ENCODE assay signal across 8 cellular contexts in genomic region chr11:131246589-131247164, GRCh38.
DNase-seq lines count a peak whose midpoint lies in the region; ATAC-seq, FAIRE-seq and TF ChIP-seq lines count a peak whose summit lies in the region.

No MANE protein-coding gene starts in this region.

- H3K27ac ChIP-seq in HUES64 (ENCODE audit: low read depth, low read length) (no peak overlapping the region), liver (ENCODE audit: low read depth in 1 of 2, low read length in 2 of 2) (no peak overlapping the region)

- TF ChIP-seq RAD21 in liver (IDR thresholded peaks at IDR 0.05), result peak in 1 of 2 donors; percentile 22

- no peaks in the 10 kb centered on the region for H3K36me3 ChIP-seq in HUES64 (ENCODE audit: insufficient read depth, low read length)
- no peaks in the 10 kb centered on the region for H3K36me3 ChIP-seq in bronchial epithelial cell (ENCODE audit: control insufficient read depth, insufficient read depth, low read length)
- no peaks in the 10 kb centered on the region for H3K36me3 ChIP-seq in liver (ENCODE audit: control insufficient read depth in 4 of 4, insufficient read depth in 3 of 4, low read depth in 1 of 4, low read length in 3 of 4)

- H3K4me1 Mint-ChIP-seq in immature natural killer cell, result no peaks in the 10 kb centered on the region

- H3K9me3 Mint-ChIP-seq in immature natural killer cell, result peaks cover 0 to 6% (median 1%) of the 10 kb centered on the region in 6 donors

- DNase-seq in D341Med (ENCODE audit: low spot score) (peak; percentile 75), bronchial epithelial cell (ENCODE audit: low read depth) (peak; percentile 33), immature natural killer cell (no peak)

- H3K4me3 ChIP-seq in HUES64 (ENCODE audit: low read length) (peak overlapping the region; percentile 30), bronchial epithelial cell (ENCODE audit: low read depth, low read length) (no peak overlapping the region), liver (ENCODE audit: low read depth in 1 of 3, low read length in 3 of 3) (no peak overlapping the region)

- H3K4me3 Mint-ChIP-seq in immature natural killer cell, result no peak overlapping the region

- H3K36me3 Mint-ChIP-seq in immature natural killer cell, result no peaks in the 10 kb centered on the region

- ATAC-seq in GM19395 (IDR thresholded peaks at IDR 0.05; ENCODE audit: unreplicated experiment) (no peak), HG02852 (IDR thresholded peaks at IDR 0.05; ENCODE audit: unreplicated experiment) (no peak), GM21786 (IDR thresholded peaks at IDR 0.05; ENCODE audit: unreplicated experiment) (no peak)

- H3K27me3 Mint-ChIP-seq in immature natural killer cell (ENCODE audit: low read depth in 3 of 3), result peaks cover 0 to 6% (median 2%) of the 10 kb centered on the region in 3 donors

- H3K4me1 ChIP-seq in HUES64 (ENCODE audit: insufficient read depth, low read length) (peaks cover 34% of the 10 kb centered on the region), liver (ENCODE audit: control insufficient read depth in 4 of 4, insufficient read depth in 4 of 4, low read length in 3 of 4) (no peaks in the 10 kb centered on the region)

- TF ChIP-seq CTCF in bronchial epithelial cell (IDR thresholded peaks at IDR 0.05; ENCODE audit: insufficient read depth, low read length, severe bottlenecking), result peak; percentile 76
- peak; percentile 20 for TF ChIP-seq CTCF in liver (IDR thresholded peaks at IDR 0.05; ENCODE audit: low read depth, low read length, missing input control)

- H3K27me3 ChIP-seq in HUES64 (ENCODE audit: insufficient read depth, low read length), result no peaks in the 10 kb centered on the region
- no peaks in the 10 kb centered on the region for H3K27me3 ChIP-seq in bronchial epithelial cell (ENCODE audit: control insufficient read depth, insufficient read depth, low read length)
- H3K27me3 ChIP-seq in liver (ENCODE audit: control insufficient read depth in 4 of 4, insufficient read depth in 4 of 4, low read length in 3 of 4), result peaks cover 0 to 6% (median 1%) of the 10 kb centered on the region in 4 donors

- H3K9ac ChIP-seq in HUES64 (ENCODE audit: low read depth, low read length) (no peak overlapping the region), liver (ENCODE audit: low read depth in 1 of 2, low read length in 2 of 2) (no peak overlapping the region)

- WGBS in HUES64, result 24% methylated on average over 17 of the region's 17 CpGs
- 18% methylated on average over 17 of the region's 17 CpGs for WGBS in liver

- FAIRE-seq in bronchial epithelial cell (lab: Jason Lieb, UNC), result no peak

- H3K9me3 ChIP-seq in HUES64 (ENCODE audit: insufficient read depth, low read depth, low read length), result no peaks in the 10 kb centered on the region
- H3K9me3 ChIP-seq in liver (ENCODE audit: control insufficient read depth in 4 of 4, low read length in 3 of 4), result no peaks in the 10 kb centered on the region

- no peak overlapping the region for H3K27ac Mint-ChIP-seq in immature natural killer cell

TF ChIP-seq in liver, 16 proteins besides CTCF, POLR2A, EP300 and RAD21:
- TF ChIP-seq ATF3 (IDR thresholded peaks at IDR 0.05) (no peak), GABPA (IDR thresholded peaks at IDR 0.05 in 1 of 2, conservative IDR thresholded peaks at IDR 0.05 in 1 of 2) (no peak)
TF ChIP-seq in liver: peak in this region for 0.

Comparison
In these comparisons a context has a peak if more than half of its experiments do, and no peak if none do; other contexts are left out.
1. DNase-seq: peak in D341Med (single experiment) and bronchial epithelial cell (single experiment); none in immature natural killer cell (0 of 3).